1 cellular context compared by ENCODE assay signal in the genomic region with DNA sequence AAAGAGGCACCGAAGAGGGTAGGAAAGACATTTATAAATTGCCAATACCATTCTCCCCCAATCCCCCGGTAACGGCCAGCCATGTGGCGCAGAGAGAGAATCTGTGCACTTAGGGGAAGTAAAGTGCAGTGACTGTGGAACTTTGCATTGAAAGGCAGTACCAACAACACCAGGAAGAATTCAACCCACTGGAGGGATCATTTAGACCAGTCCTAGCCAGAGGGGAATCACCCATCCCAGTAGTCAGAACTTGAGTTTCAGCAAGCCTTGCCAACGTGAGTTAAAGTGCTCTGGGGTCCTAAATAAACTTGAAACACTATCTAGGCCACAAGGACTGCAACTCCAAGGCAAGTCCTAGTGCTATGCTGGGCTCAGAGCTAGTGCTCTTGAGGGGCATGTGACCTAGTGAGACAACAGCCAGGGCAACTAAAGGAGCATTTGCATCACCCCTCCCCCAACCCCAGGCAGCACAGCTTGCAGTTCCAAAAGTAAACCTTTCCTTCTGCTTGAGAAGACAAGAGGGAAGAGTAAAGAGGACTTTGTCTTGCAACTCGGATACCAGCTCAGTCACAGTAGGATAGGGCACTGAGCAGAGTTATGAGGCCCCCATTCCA.
TF ChIP-seq lines count a peak whose summit lies in the region.

No MANE protein-coding gene starts in this region.

TF ChIP-seq in GM23338, 12 proteins besides CTCF, POLR2A, EP300 and RAD21:
- TF ChIP-seq, protein P1, sequence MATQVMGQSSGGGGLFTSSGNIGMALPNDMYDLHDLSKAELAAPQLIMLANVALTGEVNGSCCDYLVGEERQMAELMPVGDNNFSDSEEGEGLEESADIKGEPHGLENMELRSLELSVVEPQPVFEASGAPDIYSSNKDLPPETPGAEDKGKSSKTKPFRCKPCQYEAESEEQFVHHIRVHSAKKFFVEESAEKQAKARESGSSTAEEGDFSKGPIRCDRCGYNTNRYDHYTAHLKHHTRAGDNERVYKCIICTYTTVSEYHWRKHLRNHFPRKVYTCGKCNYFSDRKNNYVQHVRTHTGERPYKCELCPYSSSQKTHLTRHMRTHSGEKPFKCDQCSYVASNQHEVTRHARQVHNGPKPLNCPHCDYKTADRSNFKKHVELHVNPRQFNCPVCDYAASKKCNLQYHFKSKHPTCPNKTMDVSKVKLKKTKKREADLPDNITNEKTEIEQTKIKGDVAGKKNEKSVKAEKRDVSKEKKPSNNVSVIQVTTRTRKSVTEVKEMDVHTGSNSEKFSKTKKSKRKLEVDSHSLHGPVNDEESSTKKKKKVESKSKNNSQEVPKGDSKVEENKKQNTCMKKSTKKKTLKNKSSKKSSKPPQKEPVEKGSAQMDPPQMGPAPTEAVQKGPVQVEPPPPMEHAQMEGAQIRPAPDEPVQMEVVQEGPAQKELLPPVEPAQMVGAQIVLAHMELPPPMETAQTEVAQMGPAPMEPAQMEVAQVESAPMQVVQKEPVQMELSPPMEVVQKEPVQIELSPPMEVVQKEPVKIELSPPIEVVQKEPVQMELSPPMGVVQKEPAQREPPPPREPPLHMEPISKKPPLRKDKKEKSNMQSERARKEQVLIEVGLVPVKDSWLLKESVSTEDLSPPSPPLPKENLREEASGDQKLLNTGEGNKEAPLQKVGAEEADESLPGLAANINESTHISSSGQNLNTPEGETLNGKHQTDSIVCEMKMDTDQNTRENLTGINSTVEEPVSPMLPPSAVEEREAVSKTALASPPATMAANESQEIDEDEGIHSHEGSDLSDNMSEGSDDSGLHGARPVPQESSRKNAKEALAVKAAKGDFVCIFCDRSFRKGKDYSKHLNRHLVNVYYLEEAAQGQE (IDR thresholded peaks at IDR 0.05; ENCODE audit: unreplicated experiment): no peak
- TF ChIP-seq CREB1 (CRISPR knock-in tag; IDR thresholded peaks at IDR 0.05; ENCODE audit: low read depth) (no peak), EZH2phosphoT487 (IDR thresholded peaks at IDR 0.05; ENCODE audit: unreplicated experiment) (no peak), JUNB (IDR thresholded peaks at IDR 0.05; ENCODE audit: unreplicated experiment) (no peak), POLR2AphosphoS5 (IDR thresholded peaks at IDR 0.05; ENCODE audit: low read depth) (no peak), STAT1 (IDR thresholded peaks at IDR 0.05; ENCODE audit: unreplicated experiment) (no peak), ZNF331 (CRISPR knock-in tag; IDR thresholded peaks at IDR 0.05; ENCODE audit: low read depth) (no peak), NANOG (IDR thresholded peaks at IDR 0.05; ENCODE audit: borderline replicate concordance) (no peak), EZH2 (IDR thresholded peaks at IDR 0.05; ENCODE audit: low read depth, unreplicated experiment) (no peak), ZNF114 (CRISPR knock-in tag; IDR thresholded peaks at IDR 0.05) (no peak)
- TF ChIP-seq, protein P2, sequence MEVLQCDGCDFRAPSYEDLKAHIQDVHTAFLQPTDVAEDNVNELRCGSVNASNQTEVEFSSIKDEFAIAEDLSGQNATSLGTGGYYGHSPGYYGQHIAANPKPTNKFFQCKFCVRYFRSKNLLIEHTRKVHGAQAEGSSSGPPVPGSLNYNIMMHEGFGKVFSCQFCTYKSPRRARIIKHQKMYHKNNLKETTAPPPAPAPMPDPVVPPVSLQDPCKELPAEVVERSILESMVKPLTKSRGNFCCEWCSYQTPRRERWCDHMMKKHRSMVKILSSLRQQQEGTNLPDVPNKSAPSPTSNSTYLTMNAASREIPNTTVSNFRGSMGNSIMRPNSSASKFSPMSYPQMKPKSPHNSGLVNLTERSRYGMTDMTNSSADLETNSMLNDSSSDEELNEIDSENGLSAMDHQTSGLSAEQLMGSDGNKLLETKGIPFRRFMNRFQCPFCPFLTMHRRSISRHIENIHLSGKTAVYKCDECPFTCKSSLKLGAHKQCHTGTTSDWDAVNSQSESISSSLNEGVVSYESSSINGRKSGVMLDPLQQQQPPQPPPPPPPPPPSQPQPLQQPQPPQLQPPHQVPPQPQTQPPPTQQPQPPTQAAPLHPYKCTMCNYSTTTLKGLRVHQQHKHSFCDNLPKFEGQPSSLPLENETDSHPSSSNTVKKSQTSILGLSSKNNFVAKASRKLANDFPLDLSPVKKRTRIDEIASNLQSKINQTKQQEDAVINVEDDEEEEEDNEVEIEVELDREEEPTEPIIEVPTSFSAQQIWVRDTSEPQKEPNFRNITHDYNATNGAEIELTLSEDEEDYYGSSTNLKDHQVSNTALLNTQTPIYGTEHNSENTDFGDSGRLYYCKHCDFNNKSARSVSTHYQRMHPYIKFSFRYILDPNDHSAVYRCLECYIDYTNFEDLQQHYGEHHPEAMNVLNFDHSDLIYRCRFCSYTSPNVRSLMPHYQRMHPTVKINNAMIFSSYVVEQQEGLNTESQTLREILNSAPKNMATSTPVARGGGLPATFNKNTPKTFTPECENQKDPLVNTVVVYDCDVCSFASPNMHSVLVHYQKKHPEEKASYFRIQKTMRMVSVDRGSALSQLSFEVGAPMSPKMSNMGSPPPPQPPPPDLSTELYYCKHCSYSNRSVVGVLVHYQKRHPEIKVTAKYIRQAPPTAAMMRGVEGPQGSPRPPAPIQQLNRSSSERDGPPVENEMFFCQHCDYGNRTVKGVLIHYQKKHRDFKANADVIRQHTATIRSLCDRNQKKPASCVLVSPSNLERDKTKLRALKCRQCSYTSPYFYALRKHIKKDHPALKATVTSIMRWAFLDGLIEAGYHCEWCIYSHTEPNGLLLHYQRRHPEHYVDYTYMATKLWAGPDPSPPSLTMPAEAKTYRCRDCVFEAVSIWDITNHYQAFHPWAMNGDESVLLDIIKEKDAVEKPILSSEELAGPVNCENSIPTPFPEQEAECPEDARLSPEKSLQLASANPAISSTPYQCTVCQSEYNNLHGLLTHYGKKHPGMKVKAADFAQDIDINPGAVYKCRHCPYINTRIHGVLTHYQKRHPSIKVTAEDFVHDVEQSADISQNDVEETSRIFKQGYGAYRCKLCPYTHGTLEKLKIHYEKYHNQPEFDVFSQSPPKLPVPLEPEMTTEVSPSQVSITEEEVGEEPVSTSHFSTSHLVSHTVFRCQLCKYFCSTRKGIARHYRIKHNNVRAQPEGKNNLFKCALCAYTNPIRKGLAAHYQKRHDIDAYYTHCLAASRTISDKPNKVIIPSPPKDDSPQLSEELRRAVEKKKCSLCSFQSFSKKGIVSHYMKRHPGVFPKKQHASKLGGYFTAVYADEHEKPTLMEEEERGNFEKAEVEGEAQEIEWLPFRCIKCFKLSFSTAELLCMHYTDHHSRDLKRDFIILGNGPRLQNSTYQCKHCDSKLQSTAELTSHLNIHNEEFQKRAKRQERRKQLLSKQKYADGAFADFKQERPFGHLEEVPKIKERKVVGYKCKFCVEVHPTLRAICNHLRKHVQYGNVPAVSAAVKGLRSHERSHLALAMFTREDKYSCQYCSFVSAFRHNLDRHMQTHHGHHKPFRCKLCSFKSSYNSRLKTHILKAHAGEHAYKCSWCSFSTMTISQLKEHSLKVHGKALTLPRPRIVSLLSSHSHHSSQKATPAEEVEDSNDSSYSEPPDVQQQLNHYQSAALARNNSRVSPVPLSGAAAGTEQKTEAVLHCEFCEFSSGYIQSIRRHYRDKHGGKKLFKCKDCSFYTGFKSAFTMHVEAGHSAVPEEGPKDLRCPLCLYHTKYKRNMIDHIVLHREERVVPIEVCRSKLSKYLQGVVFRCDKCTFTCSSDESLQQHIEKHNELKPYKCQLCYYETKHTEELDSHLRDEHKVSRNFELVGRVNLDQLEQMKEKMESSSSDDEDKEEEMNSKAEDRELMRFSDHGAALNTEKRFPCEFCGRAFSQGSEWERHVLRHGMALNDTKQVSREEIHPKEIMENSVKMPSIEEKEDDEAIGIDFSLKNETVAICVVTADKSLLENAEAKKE (CRISPR knock-in tag; IDR thresholded peaks at IDR 0.05): no peak
- TF ChIP-seq, protein P3, sequence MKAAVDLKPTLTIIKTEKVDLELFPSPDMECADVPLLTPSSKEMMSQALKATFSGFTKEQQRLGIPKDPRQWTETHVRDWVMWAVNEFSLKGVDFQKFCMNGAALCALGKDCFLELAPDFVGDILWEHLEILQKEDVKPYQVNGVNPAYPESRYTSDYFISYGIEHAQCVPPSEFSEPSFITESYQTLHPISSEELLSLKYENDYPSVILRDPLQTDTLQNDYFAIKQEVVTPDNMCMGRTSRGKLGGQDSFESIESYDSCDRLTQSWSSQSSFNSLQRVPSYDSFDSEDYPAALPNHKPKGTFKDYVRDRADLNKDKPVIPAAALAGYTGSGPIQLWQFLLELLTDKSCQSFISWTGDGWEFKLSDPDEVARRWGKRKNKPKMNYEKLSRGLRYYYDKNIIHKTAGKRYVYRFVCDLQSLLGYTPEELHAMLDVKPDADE (IDR thresholded peaks at IDR 0.05): no peak
TF ChIP-seq in GM23338: peak in this region for 0.
